16 cellular contexts compared by ENCODE assay signal in genomic region chr16:3652373-3653037, GRCh38. TPM values are rescaled to one million over a fixed set of nuclear protein-coding genes. Genes with fewer than 3 reads are reported as not detected.
DNase-seq lines count a peak whose midpoint lies in the region; ATAC-seq, FAIRE-seq and TF ChIP-seq lines count a peak whose summit lies in the region.
"Had no signal": no experiment of that assay in that cellular context is flagged by ENCODE, and none has a peak within 500 bp of the region (broad histone marks: within the 10 kb centered on the region; RNA-seq: fewer than 3 reads in every experiment).

No MANE protein-coding gene starts in this region.

- H3K36me3 Mint-ChIP-seq in CD4-positive, alpha-beta memory T cell: peaks cover 6 to 33% of the 10 kb centered on the region in 2 donors

- no peaks in the 10 kb centered on the region for H3K9me3 Mint-ChIP-seq in CD4-positive, alpha-beta memory T cell
- H3K9me3 Mint-ChIP-seq: naive thymus-derived CD4-positive, alpha-beta T cell; T-cell had no signal

- TF ChIP-seq CTCF in 22Rv1 (IDR thresholded peaks at IDR 0.05) (no peak), adrenal gland (IDR thresholded peaks at IDR 0.05) (no peak), osteoblast (IDR thresholded peaks at IDR 0.05; ENCODE audit: extremely low read depth, low read depth, low read length) (no peak)

- no peaks in the 10 kb centered on the region for H3K27me3 Mint-ChIP-seq in CD4-positive, alpha-beta memory T cell
- H3K27me3 Mint-ChIP-seq: naive thymus-derived CD4-positive, alpha-beta T cell; T-cell had no signal

- intact Hi-C loops in adrenal gland (cut with DNase I): no loop called here
- intact Hi-C loops in CD4-positive, alpha-beta memory T cell (cut with micrococcal nuclease): loop anchor here (5.0 kb wide), 1 partner anchor 75 kb away; the partner anchor contains the start of gene NLRC3
- intact Hi-C loops in left ventricle myocardium superior (cut with micrococcal nuclease): no loop called here

- peak; percentile 19 for DNase-seq in DMS 273 treated with DMSO at 0.1 percent for 48 hours (lab: John Stamatoyannopoulos, UW)
- DNase-seq in adrenal gland: peak in 4 of 7 donors; percentile 9 to 45 (median 19)
- DNase-seq in osteoblast (ENCODE audit: insufficient read length, low spot score, missing footprints): peak; percentile 80
- DNase-seq in CD4-positive, alpha-beta memory T cell: no peak
- DNase-seq in left ventricle myocardium superior: no peak
- no peak for DNase-seq in H54 (ENCODE audit: insufficient read length, low spot score)
- DNase-seq: activated gamma-delta T cell treated with Interleukin-2 at 50 U/mL for 16 hours; naive thymus-derived CD4-positive, alpha-beta T cell; NCI-H1694; NCI-H526 treated with DMSO at 0.1 percent for 48 hours had no signal

- H3K4me3 Mint-ChIP-seq in CD4-positive, alpha-beta memory T cell: no peak overlapping the region
- H3K4me3 Mint-ChIP-seq: naive thymus-derived CD4-positive, alpha-beta T cell; T-cell had no signal

- H3K4me1 Mint-ChIP-seq in CD4-positive, alpha-beta memory T cell: peaks cover 0 to 11% (median 2%) of the 10 kb centered on the region in 4 donors

- 73 to 82% (median 78%) methylated on average over 8 to 14 of the region's 14 CpGs for WGBS in adrenal gland, 4 donors

- no peaks in the 10 kb centered on the region for H3K79me2 ChIP-seq in osteoblast (ENCODE audit: insufficient read depth, low read length)

- CTCF ChIA-PET in CD4-positive, alpha-beta memory T cell (lab: Charles Lee; ENCODE audit: partially characterized antibody): no interaction called here

- H3K9me3 ChIP-seq in adrenal gland (replicated peaks in 1 of 3): no peaks in the 10 kb centered on the region
- H3K9me3 ChIP-seq in osteoblast (ENCODE audit: low read depth, low read length): no peaks in the 10 kb centered on the region
- no peaks in the 10 kb centered on the region for H3K9me3 ChIP-seq in CD4-positive, alpha-beta memory T cell (ENCODE audit: control insufficient read depth in 1 of 2, low read length in 2 of 2)
- H3K9me3 ChIP-seq: Peyer's patch had no signal

- TF ChIP-seq POLR2A in adrenal gland (IDR thresholded peaks at IDR 0.05): no peak
- TF ChIP-seq POLR2A in H54 (IDR thresholded peaks at IDR 0.05; ENCODE audit: low read depth, low read length): no peak

- H2AFZ ChIP-seq in osteoblast (ENCODE audit: low read length): no peak overlapping the region

- H4K20me1 ChIP-seq in osteoblast (ENCODE audit: insufficient read depth, low read length): peaks cover 15% of the 10 kb centered on the region

- POLR2A ChIA-PET in CD4-positive, alpha-beta memory T cell (lab: Charles Lee; ENCODE audit: partially characterized antibody): no interaction called here

- H3K27ac Mint-ChIP-seq in CD4-positive, alpha-beta memory T cell: peak overlapping the region in 2 of 7 donors; percentile 22 to 23
- H3K27ac Mint-ChIP-seq: T-cell had no signal

- no peak for ATAC-seq in left ventricle myocardium superior
- ATAC-seq: naive thymus-derived CD4-positive, alpha-beta T cell; T-cell had no signal

- no peaks in the 10 kb centered on the region for H3K27me3 ChIP-seq in adrenal gland
- H3K27me3 ChIP-seq in osteoblast (ENCODE audit: insufficient read depth, low read length): no peaks in the 10 kb centered on the region
- no peaks in the 10 kb centered on the region for H3K27me3 ChIP-seq in CD4-positive, alpha-beta memory T cell (ENCODE audit: insufficient read depth, low read length)
- H3K27me3 ChIP-seq: Peyer's patch had no signal

- peak overlapping the region; percentile 20 for H3K27ac ChIP-seq in 22Rv1
- no peak overlapping the region for H3K27ac ChIP-seq in adrenal gland
- no peak overlapping the region for H3K27ac ChIP-seq in osteoblast (ENCODE audit: low read depth, low read length)
- no peak overlapping the region for H3K27ac ChIP-seq in CD4-positive, alpha-beta memory T cell (ENCODE audit: low read depth, low read length)
- H3K27ac ChIP-seq: Peyer's patch, VCaP had no signal

- H3K36me3 ChIP-seq in adrenal gland (replicated peaks in 1 of 2): peaks cover 0 to 31% of the 10 kb centered on the region in 2 donors
- peaks cover 11% of the 10 kb centered on the region for H3K36me3 ChIP-seq in osteoblast (ENCODE audit: insufficient read depth, low read length)
- peaks cover 26% of the 10 kb centered on the region for H3K36me3 ChIP-seq in CD4-positive, alpha-beta memory T cell (ENCODE audit: insufficient read depth, low read length)

- FAIRE-seq in H54 (lab: Jason Lieb, UNC): no peak
- FAIRE-seq: D721Med had no signal

- H3K4me1 ChIP-seq in adrenal gland (replicated peaks in 1 of 2) (peaks cover 0 to 7% of the 10 kb centered on the region in 2 donors), osteoblast (ENCODE audit: insufficient read depth, low read length) (no peaks in the 10 kb centered on the region)
- no peaks in the 10 kb centered on the region for H3K4me1 ChIP-seq in CD4-positive, alpha-beta memory T cell (ENCODE audit: insufficient read depth, low read length)

- no peak overlapping the region for H3K4me2 ChIP-seq in osteoblast (ENCODE audit: insufficient read depth, low read length)

- no peak overlapping the region for H3K4me3 ChIP-seq in adrenal gland
- H3K4me3 ChIP-seq in osteoblast (ENCODE audit: insufficient read depth, low read length): no peak overlapping the region
- H3K4me3 ChIP-seq in CD4-positive, alpha-beta memory T cell (ENCODE audit: low read length in 2 of 2): no peak overlapping the region
- H3K4me3 ChIP-seq: lung, Peyer's patch had no signal

RNA-seq across cellular contexts. Expression of gene DNASE1, which starts 2.0 kb away (rescaled TPM):
- 10 to 100 TPM in 4 of 8 donors, 1 to 10 TPM in 4; 3.1 to 21.1 (median 10.9) TPM for total RNA-seq in adrenal gland
- polyA plus RNA-seq in adrenal gland: 10 to 100 TPM in 1 of 3 donors, 1 to 10 TPM in 2; 3.4 to 35.1 (median 6.0) TPM
- total RNA-seq in osteoblast: 11.9 and 13.3 TPM in 2 replicates
- total RNA-seq in CD4-positive, alpha-beta memory T cell: 10 to 100 TPM; 51.2 to 59.9 TPM
- 1 to 10 TPM in 1 of 2 donors, not detected in 1; 7.7 TPM for polyA plus RNA-seq in CD4-positive, alpha-beta memory T cell
- total RNA-seq in left ventricle myocardium superior: 9.2 TPM

RNA-seq across cellular contexts. Expression of gene SLX4, which starts 41.1 kb away (rescaled TPM):
- total RNA-seq in adrenal gland (1 to 10 TPM; 1.7 to 8.0 (median 4.4) TPM), osteoblast (4.0 and 4.7 TPM in 2 replicates), left ventricle myocardium superior (3.2 TPM)
- polyA plus RNA-seq in adrenal gland: 1 to 10 TPM; 2.4 to 8.2 (median 2.9) TPM
- total RNA-seq in CD4-positive, alpha-beta memory T cell: 1 to 10 TPM; 5.7 to 6.7 TPM
- under 1 TPM in 1 of 2 donors, not detected in 1; 0.87 TPM for polyA plus RNA-seq in CD4-positive, alpha-beta memory T cell

Comparison
In these comparisons a context has a peak if more than half of its experiments do, and no peak if none do; other contexts are left out.
1. DNase-seq: peak in DMS 273 treated with DMSO at 0.1 percent for 48 hours (single experiment), adrenal gland (4 of 7) and osteoblast (single experiment); none in CD4-positive, alpha-beta memory T cell (0 of 5), left ventricle myocardium superior (single experiment) and H54 (single experiment).